13 cellular contexts compared by ENCODE assay signal in genomic region chr6:84772428-84773132, GRCh38. TPM values are rescaled to one million over a fixed set of nuclear protein-coding genes. Genes with fewer than 3 reads are reported as not detected.
DNase-seq lines count a peak whose midpoint lies in the region; ATAC-seq and TF ChIP-seq lines count a peak whose summit lies in the region.
"Had no signal": no experiment of that assay in that cellular context is flagged by ENCODE, and none has a peak within 500 bp of the region (broad histone marks: within the 10 kb centered on the region; RNA-seq: fewer than 3 reads in every experiment).

No MANE protein-coding gene starts in this region.

- H3K4me1 ChIP-seq in ACC112 (ENCODE audit: control insufficient read depth, insufficient read depth, low read length, unreplicated experiment): peaks cover 6% of the 10 kb centered on the region

- ATAC-seq in GM18505 (IDR thresholded peaks at IDR 0.05; ENCODE audit: unreplicated experiment) (no peak), HG03342 (IDR thresholded peaks at IDR 0.05; ENCODE audit: unreplicated experiment) (no peak)
- ATAC-seq: stimulated activated naive CD8-positive, alpha-beta T cell treated with anti-CD3 and anti-CD28 coated beads, Interleukin-15, Interleukin-2, amounts not matched to agents 100 U/mL and 50 U/mL, for 24 hours had no signal

- no peak overlapping the region for H3K27ac ChIP-seq in ACC112 (ENCODE audit: low read depth, low read length)

- H3K27me3 ChIP-seq in ACC112 (ENCODE audit: insufficient read depth, low read length): peaks cover 10% of the 10 kb centered on the region; the same call in 1 of the 2 replicates

- no peak for DNase-seq in HFFc6
- peak; percentile 37 for DNase-seq in endothelial cell (ENCODE audit: low spot score)
- no peak for DNase-seq in mesothelial cell of epicardium (ENCODE audit: low spot score in 2 of 2, unreplicated experiment in 2 of 2)
- DNase-seq in NCI-H1092 (lab: John Stamatoyannopoulos, UW): no peak
- no peak for DNase-seq in activated effector memory CD4-positive, alpha-beta T cell treated with Interleukin-2 at 50 U/mL for 16 hours
- DNase-seq: CD4-positive, CD25-positive, alpha-beta regulatory T cell; GDM1; KG1; stimulated activated CD4-positive, alpha-beta T cell treated with anti-CD3 and anti-CD28 coated beads, Interleukin-4, amount 100 ng/mL, for 24 hours; stimulated activated naive CD8-positive, alpha-beta T cell treated with anti-CD3 and anti-CD28 coated beads, Interleukin-15, Interleukin-2, amounts not matched to agents 100 U/mL and 50 U/mL, for 24 hours had no signal

- H3K4me1 Mint-ChIP-seq in HFFc6 (ENCODE audit: low read depth): peaks cover 48% of the 10 kb centered on the region
- peaks cover 20% of the 10 kb centered on the region for H3K4me1 Mint-ChIP-seq in endothelial cell (ENCODE audit: unreplicated experiment)
- H3K4me1 Mint-ChIP-seq in mesothelial cell of epicardium: peaks cover 20% of the 10 kb centered on the region

- TF ChIP-seq CTCF in HFFc6 (IDR thresholded peaks at IDR 0.05) (no peak), endothelial cell (IDR thresholded peaks at IDR 0.05; ENCODE audit: unreplicated experiment) (no peak), mesothelial cell of epicardium (IDR thresholded peaks at IDR 0.05; ENCODE audit: unreplicated experiment) (no peak)

- peak overlapping the region; percentile 55 for H2AFZ ChIP-seq in ACC112 (ENCODE audit: low read length, unreplicated experiment)

- H3K36me3 Mint-ChIP-seq in HFFc6 (ENCODE audit: low read depth) (no peaks in the 10 kb centered on the region), endothelial cell (ENCODE audit: low read depth, unreplicated experiment) (no peaks in the 10 kb centered on the region), mesothelial cell of epicardium (no peaks in the 10 kb centered on the region)
- H3K36me3 Mint-ChIP-seq: CD4-positive, CD25-positive, alpha-beta regulatory T cell had no signal

- H3K36me3 ChIP-seq in ACC112 (ENCODE audit: insufficient read depth, low read length): no peaks in the 10 kb centered on the region

- H3K27ac Mint-ChIP-seq in HFFc6: no peak overlapping the region
- H3K27ac Mint-ChIP-seq in endothelial cell (ENCODE audit: unreplicated experiment): no peak overlapping the region
- no peak overlapping the region for H3K27ac Mint-ChIP-seq in mesothelial cell of epicardium
- H3K27ac Mint-ChIP-seq: CD4-positive, CD25-positive, alpha-beta regulatory T cell had no signal

- peak overlapping the region; percentile 45 for H3K4me3 Mint-ChIP-seq in HFFc6
- H3K4me3 Mint-ChIP-seq in endothelial cell (ENCODE audit: unreplicated experiment): peak overlapping the region; percentile 72
- H3K4me3 Mint-ChIP-seq in mesothelial cell of epicardium: peak overlapping the region; percentile 37
- H3K4me3 Mint-ChIP-seq: CD4-positive, CD25-positive, alpha-beta regulatory T cell had no signal

- H3K79me2 ChIP-seq in ACC112 (ENCODE audit: control insufficient read depth, insufficient read depth, low read length, unreplicated experiment): no peaks in the 10 kb centered on the region

- H3K27me3 Mint-ChIP-seq in HFFc6 (ENCODE audit: insufficient read depth) (peaks cover 26% of the 10 kb centered on the region), endothelial cell (ENCODE audit: unreplicated experiment) (peaks cover 22% of the 10 kb centered on the region), mesothelial cell of epicardium (ENCODE audit: low read depth) (peaks cover 96% of the 10 kb centered on the region)

- peak overlapping the region; percentile 81 for H3K4me3 ChIP-seq in ACC112 (ENCODE audit: low read depth, low read length)

- H3K9me3 Mint-ChIP-seq in HFFc6 (no peaks in the 10 kb centered on the region), endothelial cell (ENCODE audit: unreplicated experiment) (no peaks in the 10 kb centered on the region), mesothelial cell of epicardium (no peaks in the 10 kb centered on the region)

- TF ChIP-seq POLR2A in GM18505 (IDR thresholded peaks at IDR 0.05; ENCODE audit: borderline replicate concordance, extremely low read depth, insufficient read depth, insufficient read length): no peak

RNA-seq across cellular contexts. Expression of gene TBX18, which starts 8.2 kb away (rescaled TPM):
- 10 to 100 TPM; 19.0 to 23.8 (median 20.3) TPM for total RNA-seq in HFFc6 (2021; fragmentation: NEBNext Ultra II Directional; extraction: Animal tissue kit (Norgen Biotek cat#: 25700))
- total RNA-seq in endothelial cell (ENCODE audit: unreplicated experiment) (9.4 TPM), mesothelial cell of epicardium (10.1 to 13.2 TPM (median 12.8 TPM) in 3 replicates)
- total RNA-seq: CD4-positive, CD25-positive, alpha-beta regulatory T cell had no signal
